In the genomic region with DNA sequence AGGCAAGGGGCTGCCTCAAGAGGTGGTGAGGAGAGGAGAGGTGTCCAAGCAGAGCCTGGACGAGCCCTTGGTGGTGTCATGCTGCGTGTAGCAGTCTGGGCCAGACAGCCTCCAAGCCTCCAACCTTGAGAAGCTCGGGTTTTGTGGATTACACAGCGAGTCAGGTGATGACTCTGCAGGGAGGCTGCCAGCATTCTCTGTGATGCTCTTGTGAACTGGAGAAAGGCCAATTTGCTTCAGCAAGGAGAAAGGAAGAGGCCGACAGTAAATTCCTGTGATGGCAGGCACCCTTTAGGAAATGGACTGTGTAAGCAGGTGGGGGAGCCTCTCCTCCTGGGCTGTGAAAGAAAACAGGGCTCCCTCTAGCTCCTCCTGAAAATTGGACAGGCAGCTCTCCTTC, we compare ENCODE assay signal across 10 cellular contexts. TPM values are rescaled to one million over a fixed set of nuclear protein-coding genes. Genes with fewer than 3 reads are reported as not detected.
DNase-seq lines count a peak whose midpoint lies in the region; ATAC-seq and TF ChIP-seq lines count a peak whose summit lies in the region.
"Had no signal": no experiment of that assay in that cellular context is flagged by ENCODE, and none has a peak within 500 bp of the region (broad histone marks: within the 10 kb centered on the region; RNA-seq: fewer than 3 reads in every experiment).

No MANE protein-coding gene starts in this region.

- TF ChIP-seq RAD21 in HCT116 (IDR thresholded peaks at IDR 0.05; ENCODE audit: low read depth), result no peak

- H3K9me3 ChIP-seq in HCT116 (ENCODE audit: control insufficient read depth in 1 of 2, insufficient read depth in 1 of 2, low read depth in 1 of 2, low read length in 2 of 2) (no peaks in the 10 kb centered on the region), WERI-Rb-1 (ENCODE audit: severe bottlenecking) (peaks cover 9% of the 10 kb centered on the region)

- TF ChIP-seq POLR2A in HCT116 (IDR thresholded peaks at IDR 0.05; ENCODE audit: borderline replicate concordance, extremely low read depth, insufficient read depth, insufficient read length), result no peak

- TF ChIP-seq CTCF in HCT116 (IDR thresholded peaks at IDR 0.05 in 2 of 3, conservative IDR thresholded peaks at IDR 0.05 in 1 of 3; ENCODE audit: borderline replicate concordance in 1 of 3, insufficient read depth in 1 of 3, low read depth in 2 of 3, low read length in 2 of 3) (no peak), WERI-Rb-1 (IDR thresholded peaks at IDR 0.05; ENCODE audit: low read depth, low read length) (no peak)

- intact Hi-C loops in HCT116 (cut with micrococcal nuclease), result no loop called here

- H3K4me3 ChIP-seq in HCT116 (replicated peaks in 1 of 2; ENCODE audit: low read depth in 1 of 2, low read length in 2 of 2) (no peak overlapping the region), WERI-Rb-1 (ENCODE audit: low read depth, low read length) (no peak overlapping the region)
- H3K4me3 ChIP-seq: BLaER1 treated with 17β-estradiol and CSF1 and Interleukin-3, amounts not matched to agents 10 nM and 100 nM had no signal

- H4K20me1 ChIP-seq in HCT116 (ENCODE audit: insufficient read depth), result no peaks in the 10 kb centered on the region
- H4K20me1 ChIP-seq: BLaER1 treated with 17β-estradiol and CSF1 and Interleukin-3, amounts not matched to agents 10 nM and 100 nM had no signal

- H3K27ac ChIP-seq in HCT116 (ENCODE audit: low read depth, low read length) (no peak overlapping the region), WERI-Rb-1 (no peak overlapping the region)
- H3K27ac ChIP-seq: BLaER1 treated with 17β-estradiol and CSF1 and Interleukin-3, amounts not matched to agents 10 nM and 100 nM had no signal

- no peaks in the 10 kb centered on the region for H3K79me2 ChIP-seq in HCT116 (ENCODE audit: insufficient read depth, low read length)

- POLR2A ChIA-PET in HCT116 (lab: Charles Lee), result no interaction called here

- no peaks in the 10 kb centered on the region for H3K36me3 ChIP-seq in HCT116 (ENCODE audit: control insufficient read depth in 1 of 2, insufficient read depth in 2 of 2, low read length in 2 of 2)
- no peaks in the 10 kb centered on the region for H3K36me3 ChIP-seq in WERI-Rb-1
- H3K36me3 ChIP-seq: BLaER1 treated with 17β-estradiol and CSF1 and Interleukin-3, amounts not matched to agents 10 nM and 100 nM had no signal

- H3K4me2 ChIP-seq in HCT116 (ENCODE audit: low read length), result no peak overlapping the region
- H3K4me2 ChIP-seq: BLaER1 treated with 17β-estradiol and CSF1 and Interleukin-3, amounts not matched to agents 10 nM and 100 nM had no signal

- no peaks in the 10 kb centered on the region for H3K9me2 ChIP-seq in HCT116 (ENCODE audit: insufficient read depth)

- CTCF ChIA-PET in HCT116 (lab: Charles Lee), result no interaction called here

- H2AFZ ChIP-seq in HCT116 (ENCODE audit: low read depth, low read length, poor library complexity, severe bottlenecking), result no peak overlapping the region

- DNase-seq in A172 (ENCODE audit: low spot score) (peak; percentile 86), HCT116 (ENCODE audit: low read depth, low spot score) (no peak), glomerular visceral epithelial cell (ENCODE audit: extremely low spot score) (peak; percentile 57), WERI-Rb-1 (no peak), hippocampal formation (lab: John Stamatoyannopoulos, UW) (no peak)
- no peak for DNase-seq in activated CD4-positive, alpha-beta T cell treated with anti-CD3 and anti-CD28 coated beads, Interleukin-2, amount 50 U/mL, for 48 hours
- DNase-seq: activated CD4-positive, alpha-beta T cell treated with anti-CD3 and anti-CD28 coated beads for 48 hours had no signal

- no peaks in the 10 kb centered on the region; a peak in 1 of 4 replicates for H3K4me1 ChIP-seq in HCT116 (ENCODE audit: control insufficient read depth in 1 of 2, insufficient read depth in 2 of 2, low read length in 2 of 2)

- ATAC-seq in HCT116, result peak; percentile 34; the same call in 1 of the 2 replicates
- peak; percentile 71 for ATAC-seq in SK-N-SH treated with all-trans-retinoic acid at 6 μM for 48 hours
- ATAC-seq in GM21528 (IDR thresholded peaks at IDR 0.05; ENCODE audit: low FRiP score, unreplicated experiment), result no peak

- no peak overlapping the region for H3K9ac ChIP-seq in HCT116 (ENCODE audit: low read length)
- H3K9ac ChIP-seq: BLaER1 treated with 17β-estradiol and CSF1 and Interleukin-3, amounts not matched to agents 10 nM and 100 nM had no signal

- no TSS peak for BruUV-seq in HCT116 (replicated peaks; lab: Mats Ljungman, UMichigan)

- RAD21 ChIA-PET in HCT116 (lab: Charles Lee; ENCODE audit: low non-redundant PET in 1 of 2, low total read pairs in 2 of 2, uncharacterized antibody in 2 of 2, unreplicated experiment in 2 of 2), result no interaction called here

- H3K27me3 ChIP-seq in HCT116 (ENCODE audit: insufficient read depth, low read length) (no peaks in the 10 kb centered on the region), WERI-Rb-1 (ENCODE audit: insufficient read depth, low read depth, severe bottlenecking) (peaks cover 14% of the 10 kb centered on the region)

TF ChIP-seq in HCT116, 20 proteins besides CTCF, POLR2A, EP300 and RAD21:
- no peak for TF ChIP-seq ELF1 (IDR thresholded peaks at IDR 0.05; ENCODE audit: borderline replicate concordance, low read depth)
- TF ChIP-seq TCF7L2 (IDR thresholded peaks at IDR 0.05; ENCODE audit: borderline replicate concordance, extremely low read depth, insufficient read depth, insufficient read length), result no peak

TF ChIP-seq in SK-N-SH treated with all-trans-retinoic acid at 6 μM for 48 hours, 23 proteins besides CTCF, POLR2A, EP300 and RAD21:
- no peak for TF ChIP-seq GLIS3 (CRISPR knock-in tag; IDR thresholded peaks at IDR 0.05)
- no peak for TF ChIP-seq RARB (CRISPR knock-in tag; IDR thresholded peaks at IDR 0.05)

RNA-seq across cellular contexts. Expression of a gene that starts 36.0 kb away (rescaled TPM):
- total RNA-seq in A172 (2014; rRNA removed; shearing (Covaris generic)), result 77.7 and 99.7 TPM in 2 replicates
- 6.2 TPM for total RNA-seq in HCT116 (2021; ENCODE audit: unreplicated experiment)
- 2.1 and 2.9 TPM in 2 replicates for polyA plus RNA-seq in HCT116 (2012)

RNA-seq across cellular contexts. Expression of a gene that starts 48.7 kb away (rescaled TPM):
- 169 and 198 TPM in 2 replicates for total RNA-seq in A172 (2014; rRNA removed; shearing (Covaris generic))
- total RNA-seq in HCT116 (2021; ENCODE audit: unreplicated experiment), result 116 TPM
- 22.4 and 33.8 TPM in 2 replicates for polyA plus RNA-seq in HCT116 (2012)

Comparison
In these comparisons a context has a peak if more than half of its experiments do, and no peak if none do; other contexts are left out.
1. DNase-seq: peak in A172 (single experiment) and glomerular visceral epithelial cell (single experiment); none in HCT116 (single experiment), WERI-Rb-1 (single experiment), hippocampal formation (0 of 2) and activated CD4-positive, alpha-beta T cell treated with anti-CD3 and anti-CD28 coated beads, Interleukin-2, amount 50 U/mL, for 48 hours (0 of 2).
2. RNA of a gene that starts 36.0 kb away (total RNA-seq): 77.7 to 99.7 TPM in A172; 6.2 TPM in HCT116 (single experiment); every median in the first group is over 10 times any median in the second.